ENCODE assay signal across 1 cellular context in the genomic region with DNA sequence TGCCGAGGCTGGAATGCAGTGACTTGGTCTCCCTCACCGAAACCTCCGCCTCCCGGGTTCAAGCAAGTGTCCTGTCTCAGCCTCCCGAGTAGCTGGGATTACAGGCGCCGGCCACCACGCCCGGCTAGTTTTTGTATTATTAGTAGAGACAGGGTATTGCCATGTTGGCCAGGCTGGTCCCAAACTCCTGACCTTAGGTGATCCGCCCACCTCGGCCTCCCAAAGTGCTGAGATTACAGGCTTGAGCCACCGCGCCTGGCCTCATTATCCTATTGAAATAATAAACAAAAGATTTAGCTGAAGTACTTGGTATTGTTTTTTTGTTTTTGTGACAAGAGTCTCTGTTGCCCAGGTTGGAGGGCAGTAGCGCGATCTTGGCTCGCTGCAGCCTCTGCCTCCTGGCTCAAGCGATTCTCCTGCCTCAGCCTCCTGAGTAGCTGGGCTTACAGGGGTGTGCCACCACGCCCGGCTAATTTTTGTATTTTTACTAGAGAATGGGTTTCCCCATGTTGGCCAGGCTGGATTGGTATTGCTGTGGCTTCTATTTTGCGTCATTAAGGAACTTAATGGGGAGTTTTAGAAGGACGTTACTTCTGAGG.
TF ChIP-seq lines count a peak whose summit lies in the region.

No MANE protein-coding gene starts in this region.

TF ChIP-seq in GM12878, 131 proteins besides CTCF, POLR2A, EP300 and RAD21:
- TF ChIP-seq RCOR1 (conservative IDR thresholded peaks at IDR 0.05; ENCODE audit: low read depth, low read length) (no peak), WRNIP1 (IDR thresholded peaks at IDR 0.05; ENCODE audit: borderline replicate concordance, low read depth, low read length) (no peak)
- TF ChIP-seq, protein P1, sequence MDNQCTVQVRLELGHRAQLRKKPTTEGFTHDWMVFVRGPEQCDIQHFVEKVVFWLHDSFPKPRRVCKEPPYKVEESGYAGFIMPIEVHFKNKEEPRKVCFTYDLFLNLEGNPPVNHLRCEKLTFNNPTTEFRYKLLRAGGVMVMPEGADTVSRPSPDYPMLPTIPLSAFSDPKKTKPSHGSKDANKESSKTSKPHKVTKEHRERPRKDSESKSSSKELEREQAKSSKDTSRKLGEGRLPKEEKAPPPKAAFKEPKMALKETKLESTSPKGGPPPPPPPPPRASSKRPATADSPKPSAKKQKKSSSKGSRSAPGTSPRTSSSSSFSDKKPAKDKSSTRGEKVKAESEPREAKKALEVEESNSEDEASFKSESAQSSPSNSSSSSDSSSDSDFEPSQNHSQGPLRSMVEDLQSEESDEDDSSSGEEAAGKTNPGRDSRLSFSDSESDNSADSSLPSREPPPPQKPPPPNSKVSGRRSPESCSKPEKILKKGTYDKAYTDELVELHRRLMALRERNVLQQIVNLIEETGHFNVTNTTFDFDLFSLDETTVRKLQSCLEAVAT (IDR thresholded peaks at IDR 0.05), result peak; percentile 65
